11 cellular contexts compared by ENCODE assay signal in genomic region chr11:45089845-45090499, GRCh38. TPM values are rescaled to one million over a fixed set of nuclear protein-coding genes. Genes with fewer than 3 reads are reported as not detected.
A peak's percentile ranks its signal among the peaks of the same experiment; 100 is the strongest.
DNase-seq lines count a peak whose midpoint lies in the region; ATAC-seq and TF ChIP-seq lines count a peak whose summit lies in the region.
"Had no signal": no experiment of that assay in that cellular context is flagged by ENCODE, and none has a peak within 500 bp of the region (broad histone marks: within the 10 kb centered on the region; RNA-seq: fewer than 3 reads in every experiment).

No MANE protein-coding gene starts in this region.

- no peak overlapping the region for H3K9ac ChIP-seq in stomach smooth muscle (ENCODE audit: low read length in 2 of 2)

- H3K4me3 ChIP-seq in foreskin fibroblast (ENCODE audit: low read depth in 1 of 2, low read length in 2 of 2) (no peak overlapping the region), stomach smooth muscle (ENCODE audit: low read length in 2 of 2) (no peak overlapping the region)

- in situ Hi-C loops in SK-MEL-5 (cut with HindIII; ENCODE audit: low pct_unique_long_range_greater_than_20kb, low sequenced_read_pairs) = no loop called here

- H3K27me3 ChIP-seq in stomach smooth muscle (ENCODE audit: control insufficient read depth in 1 of 2, insufficient read depth in 2 of 2, low read length in 2 of 2) = no peaks in the 10 kb centered on the region

- peaks cover 26% of the 10 kb centered on the region for H3K4me1 ChIP-seq in stomach smooth muscle (ENCODE audit: control insufficient read depth, insufficient read depth, low read length)

- H3K36me3 ChIP-seq in stomach smooth muscle (ENCODE audit: control insufficient read depth in 2 of 2, insufficient read depth in 2 of 2, low read length in 2 of 2) = no peaks in the 10 kb centered on the region

- DNase-seq in NCI-H2227 (lab: John Stamatoyannopoulos, UW; ENCODE audit: unreplicated experiment) (peak; percentile 25), NCI-H2227 treated with DMSO at 0.1 percent for 48 hours (lab: John Stamatoyannopoulos, UW) (no peak), SK-MEL-5 (ENCODE audit: low read depth, low spot score) (peak; percentile 37), foreskin fibroblast (peak in 1 of 2 donors; percentile 43), NCI-H1092 treated with DMSO at 0.1 percent for 48 hours (lab: John Stamatoyannopoulos, UW) (no peak)
- DNase-seq in stimulated activated CD4-positive, alpha-beta T cell treated with anti-CD3 and anti-CD28 coated beads, Interleukin-12 subunit alpha, Interleukin-12 subunit beta, amount 100 ng/mL, for 4 hours = no peak
- DNase-seq: CD8-positive, alpha-beta T cell; NCI-H345 had no signal

- no peak for ATAC-seq in HG03565 (IDR thresholded peaks at IDR 0.05; ENCODE audit: unreplicated experiment)
- ATAC-seq: activated T-cell treated with anti-CD3 and anti-CD28 coated beads, Interleukin-2, amount 50 U/mL, for 72 hours; CD8-positive, alpha-beta T cell had no signal

- H3K27ac ChIP-seq in stomach smooth muscle (ENCODE audit: low read length) = peak overlapping the region; percentile 62

- TF ChIP-seq CTCF in foreskin fibroblast (IDR thresholded peaks at IDR 0.05; ENCODE audit: low read depth, low read length) = peak; percentile 47

- H3K9me3 ChIP-seq in stomach smooth muscle (ENCODE audit: control insufficient read depth in 2 of 2, low read length in 2 of 2) = no peaks in the 10 kb centered on the region

RNA-seq across cellular contexts. Expression of gene PRDM11, which starts 56.5 kb away (rescaled TPM):
- 1.1 and 2.6 TPM in 2 replicates for total RNA-seq in SK-MEL-5 (2014; rRNA removed; shearing (Covaris generic))
- 0.90 and 2.8 TPM in 2 replicates for polyA plus RNA-seq in SK-MEL-5 (2015; cell fraction: cytosol; rRNA removed)
- 2.3 and 3.0 TPM in 2 replicates for polyA plus RNA-seq in SK-MEL-5 (2015; cell fraction: nucleus; rRNA removed)

Comparison
In these comparisons a context has a peak if more than half of its experiments do, and no peak if none do; other contexts are left out.
1. DNase-seq: peak in NCI-H2227 (single experiment) and SK-MEL-5 (single experiment); none in NCI-H2227 treated with DMSO at 0.1 percent for 48 hours (single experiment), stimulated activated CD4-positive, alpha-beta T cell treated with anti-CD3 and anti-CD28 coated beads, Interleukin-12 subunit alpha, Interleukin-12 subunit beta, amount 100 ng/mL, for 4 hours (single experiment) and NCI-H1092 treated with DMSO at 0.1 percent for 48 hours (single experiment).